In the genomic region with DNA sequence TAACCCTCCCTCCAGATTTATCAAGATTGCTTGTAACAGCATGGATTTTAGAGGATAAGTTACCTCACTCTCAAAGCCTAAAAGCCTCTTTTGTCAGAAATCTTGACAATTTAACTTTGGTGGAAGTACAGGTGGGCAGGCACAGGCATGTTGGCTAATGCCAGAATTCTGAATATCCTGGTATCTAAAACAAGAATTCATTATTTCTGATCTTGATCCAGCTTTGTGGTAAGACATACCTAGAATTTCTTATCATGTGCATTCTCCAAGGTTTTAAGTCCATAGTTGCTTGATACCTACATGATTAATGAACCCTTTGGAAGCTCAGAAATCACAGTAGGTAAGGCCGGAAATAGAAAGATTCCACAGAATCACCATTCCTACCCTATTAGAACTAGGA, we compare ENCODE assay signal across 31 cellular contexts.
"Had no signal": no experiment of that assay in that cellular context is flagged by ENCODE, and none has a peak within 500 bp of the region (broad histone marks: within the 10 kb centered on the region; RNA-seq: fewer than 3 reads in every experiment).

No MANE protein-coding gene starts in this region.

- H3K4me3 ChIP-seq: MG63, PC-9, SJSA1 had no signal

- H3K36me3 ChIP-seq: brain microvascular endothelial cell, MG63, SJSA1 had no signal

- H3K4me2 ChIP-seq: PC-9, SK-N-SH had no signal

- FAIRE-seq: RCC 7860, TTC549 had no signal

- H3K9me3 ChIP-seq: SJSA1, SK-N-SH had no signal

- H3K4me1 ChIP-seq: SJSA1 had no signal

- H3K9ac ChIP-seq: SK-N-SH had no signal

- H3K27ac ChIP-seq: brain microvascular endothelial cell, PC-9, SJSA1 had no signal

- DNase-seq: activated CD4-positive, alpha-beta memory T cell treated with anti-CD3 and anti-CD28 coated beads for 36 hours; activated CD4-positive, alpha-beta T cell treated with anti-CD3 and anti-CD28 coated beads for 4 hours; activated CD4-positive, alpha-beta T cell treated with anti-CD3 and anti-CD28 coated beads, Interleukin-2, amount 50 U/mL, for 1 hour; activated CD8-positive, alpha-beta memory T cell treated with anti-CD3 and anti-CD28 coated beads, Interleukin-2, amount 50 U/mL, for 4 hours; activated naive CD4-positive, alpha-beta T cell treated with anti-CD3 and anti-CD28 coated beads, Interleukin-2, amount 10 ng/mL, durations not matched to agents 7 days and 5 days; activated naive CD8-positive, alpha-beta T cell treated with anti-CD3 and anti-CD28 coated beads, Interleukin-2, amount 50 U/mL, for 24 hours; activated T-cell treated with anti-CD3 and anti-CD28 coated beads for 4 hours; activated T-cell treated with anti-CD3 and anti-CD28 coated beads, Interleukin-2, amount 50 U/mL, for 4 hours; anterior cingulate cortex; brain microvascular endothelial cell; Karpas-422; KBM-7; MG63; NCI-H1048; NCI-H1105 treated with DMSO at 0.1 percent for 48 hours; NCI-H1436; NCI-H1694; NCI-H1930; NCI-H2081 treated with DMSO at 0.1 percent for 48 hours; NCI-H345; NCI-H510A; NCI-H526; NCI-H748 treated with DMSO at 0.1 percent for 48 hours; PC-9; SHP77; SK-N-SH had no signal

- H3K27me3 ChIP-seq: brain microvascular endothelial cell, MG63, SJSA1 had no signal

- ATAC-seq: activated CD4-positive, CD25-positive, alpha-beta regulatory T cell treated with anti-CD3 and anti-CD28 coated beads, Interleukin-2, amount 50 U/mL, for 24 hours; activated naive CD8-positive, alpha-beta T cell treated with anti-CD3 and anti-CD28 coated beads, Interleukin-2, amount 50 U/mL, for 24 hours; activated T-cell treated with anti-CD3 and anti-CD28 coated beads, Interleukin-2, amount 50 U/mL, for 4 hours; WTC11 had no signal
